14 cellular contexts compared by ENCODE assay signal in genomic region chr1:45574105-45574626, GRCh38. TPM values are rescaled to one million over a fixed set of nuclear protein-coding genes. Genes with fewer than 3 reads are reported as not detected.
DNase-seq lines count a peak whose midpoint lies in the region.
"Had no signal": no experiment of that assay in that cellular context is flagged by ENCODE, and none has a peak within 500 bp of the region (broad histone marks: within the 10 kb centered on the region; RNA-seq: fewer than 3 reads in every experiment).

No MANE protein-coding gene starts in this region.

- no peak overlapping the region for H2BK15ac ChIP-seq in mesendoderm (replicated peaks; ENCODE audit: low read depth)

- H3K4me2 ChIP-seq in mesendoderm (ENCODE audit: low read length), result no peak overlapping the region

- intact Hi-C loops in posterior vena cava (cut with DNase I), result loop anchor here in 1 of 2 donors (5.0 kb wide), 1 partner anchor 562 kb away; the partner anchor contains the start of genes HECTD3 and UROD

- no peak overlapping the region for H3K9ac ChIP-seq in HUES48 (ENCODE audit: low read depth, low read length)
- H3K9ac ChIP-seq in mesendoderm (ENCODE audit: low read length), result no peak overlapping the region
- H3K9ac ChIP-seq: GM23248 had no signal

- no peak overlapping the region for H4K5ac ChIP-seq in mesendoderm (ENCODE audit: low read length)

- H3K36me3 ChIP-seq in CD8-positive, alpha-beta memory T cell (ENCODE audit: insufficient read depth, low read length), result peaks cover 8% of the 10 kb centered on the region
- peaks cover 19% of the 10 kb centered on the region for H3K36me3 ChIP-seq in HUES48 (ENCODE audit: control insufficient read depth, insufficient read depth, low read length)
- peaks cover 5% of the 10 kb centered on the region for H3K36me3 ChIP-seq in mesendoderm (ENCODE audit: control insufficient read depth, insufficient read depth, low read length)

- no peaks in the 10 kb centered on the region for H3K27me3 ChIP-seq in CD8-positive, alpha-beta memory T cell (ENCODE audit: insufficient read depth, low read length, poor library complexity, severe bottlenecking)
- H3K27me3 ChIP-seq in HUES48 (ENCODE audit: control insufficient read depth, insufficient read depth, low read length), result no peaks in the 10 kb centered on the region
- no peaks in the 10 kb centered on the region for H3K27me3 ChIP-seq in mesendoderm (ENCODE audit: insufficient read depth, low read length, poor library complexity)
- H3K27me3 ChIP-seq: BLaER1 treated with 17β-estradiol and CSF1 and Interleukin-3, amounts not matched to agents 10 nM and 100 nM had no signal

- POLR2A ChIA-PET in CD8-positive, alpha-beta memory T cell (lab: Charles Lee), result no interaction called here

- H3K36me3 Mint-ChIP-seq in CD8-positive, alpha-beta memory T cell, result peaks cover 0 to 9% (median 1%) of the 10 kb centered on the region in 3 donors

- no peaks in the 10 kb centered on the region for H3K79me2 ChIP-seq in mesendoderm (ENCODE audit: control insufficient read depth, insufficient read depth, low read length)

- no peak overlapping the region for H3K27ac Mint-ChIP-seq in CD8-positive, alpha-beta memory T cell
- H3K27ac Mint-ChIP-seq: B cell had no signal

- no CpG with 5 or more reads among the region's 7 CpGs for WGBS in mesendoderm (ENCODE audit: extremely low coverage, insufficient coverage, low lambda C conversion rate)

- no peak overlapping the region for H3K4ac ChIP-seq in mesendoderm (ENCODE audit: low read depth, low read length)

- no peak overlapping the region for H3K4me3 Mint-ChIP-seq in CD8-positive, alpha-beta memory T cell
- H3K4me3 Mint-ChIP-seq: B cell had no signal

- H3K4me1 Mint-ChIP-seq in CD8-positive, alpha-beta memory T cell, result no peaks in the 10 kb centered on the region

- no peak overlapping the region for H3K18ac ChIP-seq in mesendoderm (ENCODE audit: low read length)

- no peak overlapping the region for H3K56ac ChIP-seq in mesendoderm (ENCODE audit: low read length)

- H3K79me1 ChIP-seq in mesendoderm (ENCODE audit: low read length), result no peaks in the 10 kb centered on the region

- H3K9me3 ChIP-seq in CD8-positive, alpha-beta memory T cell (ENCODE audit: low read length), result no peaks in the 10 kb centered on the region
- H3K9me3 ChIP-seq in HUES48 (ENCODE audit: control insufficient read depth, insufficient read depth, low read length), result no peaks in the 10 kb centered on the region
- H3K9me3 ChIP-seq: BLaER1 treated with 17β-estradiol and CSF1 and Interleukin-3, amounts not matched to agents 10 nM and 100 nM had no signal

- no peaks in the 10 kb centered on the region for H3K27me3 Mint-ChIP-seq in CD8-positive, alpha-beta memory T cell
- H3K27me3 Mint-ChIP-seq: B cell had no signal

- no peak overlapping the region for H2BK120ac ChIP-seq in mesendoderm (ENCODE audit: low read depth, low read length)

- CTCF ChIA-PET in CD8-positive, alpha-beta memory T cell (lab: Charles Lee), result interaction anchor here (1.2 to 8.2 kb wide), 2 partner anchors 7 to 61 kb away, joined by 4 to 48 read pairs; partner anchors contain the start of gene NASP

- no peaks in the 10 kb centered on the region for H3K4me1 ChIP-seq in CD8-positive, alpha-beta memory T cell (ENCODE audit: insufficient read depth, low read length)
- H3K4me1 ChIP-seq in HUES48 (ENCODE audit: control insufficient read depth, insufficient read depth, low read length) (peaks cover 13% of the 10 kb centered on the region), mesendoderm (ENCODE audit: control insufficient read depth, low read depth, low read length) (peaks cover 2% of the 10 kb centered on the region)

- no peak for DNase-seq in CD8-positive, alpha-beta memory T cell
- DNase-seq in mesendoderm, result peak; percentile 60
- peak; percentile 1 for DNase-seq in posterior vena cava (ENCODE audit: low spot score)
- no peak for DNase-seq in amniotic stem cell (lab: John Stamatoyannopoulos, UW)
- no peak for DNase-seq in NCI-H2227 (lab: John Stamatoyannopoulos, UW; ENCODE audit: unreplicated experiment)
- DNase-seq in COLO829 (ENCODE audit: low spot score), result no peak
- DNase-seq: DMS153, DMS79, GDM1, GM23248, HCEC 1CT had no signal

- H3K9me3 Mint-ChIP-seq in CD8-positive, alpha-beta memory T cell, result no peaks in the 10 kb centered on the region

- no peak overlapping the region for H2AK5ac ChIP-seq in mesendoderm (ENCODE audit: low read length)

- no peak overlapping the region for H3K23ac ChIP-seq in mesendoderm (ENCODE audit: low read length)

- H3K4me3 ChIP-seq in CD8-positive, alpha-beta memory T cell (ENCODE audit: low read length), result no peak overlapping the region
- H3K4me3 ChIP-seq in HUES48 (ENCODE audit: low read depth, low read length) (no peak overlapping the region), mesendoderm (ENCODE audit: low read length) (no peak overlapping the region)
- H3K4me3 ChIP-seq: BLaER1 treated with 17β-estradiol and CSF1 and Interleukin-3, amounts not matched to agents 10 nM and 100 nM; GM23248 had no signal

- H4K8ac ChIP-seq in mesendoderm (ENCODE audit: low read depth, low read length), result no peak overlapping the region

- no peak overlapping the region for H2BK5ac ChIP-seq in mesendoderm (ENCODE audit: low read length)

- H3K27ac ChIP-seq in CD8-positive, alpha-beta memory T cell (ENCODE audit: low read depth, low read length), result peak overlapping the region; percentile 22
- H3K27ac ChIP-seq in HUES48 (ENCODE audit: low read depth, low read length) (peak overlapping the region; percentile 64), mesendoderm (ENCODE audit: low read depth, low read length) (no peak overlapping the region)
- H3K27ac ChIP-seq: GM23248 had no signal

RNA-seq across cellular contexts. Expression of gene NASP, which starts 9.7 kb away (rescaled TPM):
- 100 to 1,000 TPM; 212 to 219 TPM for total RNA-seq in CD8-positive, alpha-beta memory T cell
- polyA plus RNA-seq in CD8-positive, alpha-beta memory T cell, result 79.9 TPM
- polyA plus RNA-seq in mesendoderm (2013, experiment 1 of 2), result 457 TPM
- 446 TPM for polyA plus RNA-seq in mesendoderm (2013, experiment 2 of 2)
- 10 to 100 TPM; 36.7 to 45.5 TPM for total RNA-seq in posterior vena cava

RNA-seq across cellular contexts. Expression of gene AKR1A1, which starts 23.5 kb away (rescaled TPM):
- total RNA-seq in CD8-positive, alpha-beta memory T cell, result 100 to 1,000 TPM; 204 to 217 TPM
- 98.3 TPM for polyA plus RNA-seq in CD8-positive, alpha-beta memory T cell
- 169 TPM for polyA plus RNA-seq in mesendoderm (2013, experiment 1 of 2)
- 177 TPM for polyA plus RNA-seq in mesendoderm (2013, experiment 2 of 2)
- total RNA-seq in posterior vena cava, result 100 to 1,000 TPM in 1 of 2 donors, 10 to 100 TPM in 1; 97.2 to 119 TPM

RNA-seq across cellular contexts. Expression of gene CCDC17, which starts 49.7 kb away (rescaled TPM):
- total RNA-seq in CD8-positive, alpha-beta memory T cell, result 1 to 10 TPM; 1.4 TPM
- polyA plus RNA-seq in CD8-positive, alpha-beta memory T cell, result 0.13 TPM
- 0.94 TPM for polyA plus RNA-seq in mesendoderm (2013, experiment 1 of 2)
- polyA plus RNA-seq in mesendoderm (2013, experiment 2 of 2), result 0.63 TPM
- 1 to 10 TPM; 1.5 to 2.3 TPM for total RNA-seq in posterior vena cava

RNA-seq across cellular contexts. Expression of gene PRDX1, which starts 52.5 kb away (rescaled TPM):
- total RNA-seq in CD8-positive, alpha-beta memory T cell, result 100 to 1,000 TPM; 784 to 849 TPM
- 261 TPM for polyA plus RNA-seq in CD8-positive, alpha-beta memory T cell
- 1,174 TPM for polyA plus RNA-seq in mesendoderm (2013, experiment 1 of 2)
- 1,171 TPM for polyA plus RNA-seq in mesendoderm (2013, experiment 2 of 2)
- total RNA-seq in posterior vena cava, result 100 to 1,000 TPM; 255 to 329 TPM

Comparison
In these comparisons a context has a peak if more than half of its experiments do, and no peak if none do; other contexts are left out.
1. DNase-seq: peak in mesendoderm (single experiment) and posterior vena cava (single experiment); none in CD8-positive, alpha-beta memory T cell (0 of 5), amniotic stem cell (single experiment), NCI-H2227 (single experiment) and COLO829 (single experiment).
2. RNA of gene NASP, which starts 9.7 kb away (total RNA-seq): 212 to 219 TPM in CD8-positive, alpha-beta memory T cell; 36.7 to 45.5 TPM in posterior vena cava; every median in the first group is over 4 times any median in the second.